ENCODE assay signal across 15 cellular contexts in genomic region chr2:60488291-60488690, GRCh38.
DNase-seq lines count a peak whose midpoint lies in the region; ATAC-seq, FAIRE-seq and TF ChIP-seq lines count a peak whose summit lies in the region.
"Had no signal": no experiment of that assay in that cellular context is flagged by ENCODE, and none has a peak within 500 bp of the region (broad histone marks: within the 10 kb centered on the region; RNA-seq: fewer than 3 reads in every experiment).

No MANE protein-coding gene starts in this region.

- no peak overlapping the region for H3K4me3 ChIP-seq in K562
- H3K4me3 ChIP-seq in colonic mucosa, result no peak overlapping the region

- H3K36me3 ChIP-seq in K562 (ENCODE audit: control insufficient read depth, insufficient read depth, low read length) (no peaks in the 10 kb centered on the region), colonic mucosa (no peaks in the 10 kb centered on the region)

- in situ Hi-C loops in K562 (cut with MboI), result no loop called here

- ATAC-seq in GM18519 (IDR thresholded peaks at IDR 0.05; ENCODE audit: low FRiP score, unreplicated experiment), result peak; percentile 64
- peak; percentile 53 for ATAC-seq in GM21515 (IDR thresholded peaks at IDR 0.05; ENCODE audit: unreplicated experiment)
- ATAC-seq in HG03095 (IDR thresholded peaks at IDR 0.05; ENCODE audit: unreplicated experiment), result peak; percentile 47
- no peak for ATAC-seq in K562
- no peak for ATAC-seq in stimulated activated effector memory CD8-positive, alpha-beta T cell treated with anti-CD3 and anti-CD28 coated beads, Interleukin-12 subunit alpha, Interleukin-12 subunit beta, amount 100 ng/mL, for 72 hours

- peaks cover 0 to 6% of the 10 kb centered on the region in 2 experiments; a peak in 3 of 5 replicates for H3K27me3 ChIP-seq in K562 (ENCODE audit: control insufficient read depth in 2 of 2, insufficient read depth in 2 of 2, low read length in 2 of 2)
- H3K27me3 ChIP-seq in colonic mucosa, result no peaks in the 10 kb centered on the region

- BruUV-seq in K562 (replicated peaks; lab: Mats Ljungman, UMichigan), result no TSS peak

- H3K27ac ChIP-seq in K562 (ENCODE audit: extremely low read depth, low read depth, low read length), result no peak overlapping the region
- no peak overlapping the region for H3K27ac ChIP-seq in colonic mucosa

- WGBS in K562 (ENCODE audit: insufficient coverage, low coverage, missing lambda C conversion rate), result 0% methylated on average over 3 of the region's 3 CpGs

- H3K4me2 ChIP-seq in K562 (ENCODE audit: insufficient read depth, low read length), result no peak overlapping the region

- H3K27ac Mint-ChIP-seq in stimulated activated effector memory CD8-positive, alpha-beta T cell treated with anti-CD3 and anti-CD28 coated beads, Interleukin-12 subunit alpha, Interleukin-12 subunit beta, amount 100 ng/mL, for 72 hours, result no peak overlapping the region
- H3K27ac Mint-ChIP-seq: CD8-positive, alpha-beta memory T cell had no signal

- no peaks in the 10 kb centered on the region for H3K9me1 ChIP-seq in K562 (ENCODE audit: control insufficient read depth, insufficient read depth, low read length)

- TF ChIP-seq RAD21 in K562 (CRISPR knock-in tag; conservative IDR thresholded peaks at IDR 0.05 in 1 of 2, IDR thresholded peaks at IDR 0.05 in 1 of 2), result no peak

- TF ChIP-seq EP300 in K562 (IDR thresholded peaks at IDR 0.05; ENCODE audit: low read length), result no peak

- H3K4me1 Mint-ChIP-seq in stimulated activated effector memory CD8-positive, alpha-beta T cell treated with anti-CD3 and anti-CD28 coated beads, Interleukin-12 subunit alpha, Interleukin-12 subunit beta, amount 100 ng/mL, for 72 hours, result no peaks in the 10 kb centered on the region
- H3K4me1 Mint-ChIP-seq: CD8-positive, alpha-beta memory T cell had no signal

- H3K79me2 ChIP-seq in K562 (ENCODE audit: control insufficient read depth, insufficient read depth, low read length), result no peaks in the 10 kb centered on the region

- H3K9me3 Mint-ChIP-seq in stimulated activated effector memory CD8-positive, alpha-beta T cell treated with anti-CD3 and anti-CD28 coated beads, Interleukin-12 subunit alpha, Interleukin-12 subunit beta, amount 100 ng/mL, for 72 hours, result no peaks in the 10 kb centered on the region

- no peak for DNase-seq in K562 (ENCODE audit: extremely low read depth in 1 of 4, low spot score in 3 of 4)
- no peak for DNase-seq in stimulated activated effector memory CD8-positive, alpha-beta T cell treated with anti-CD3 and anti-CD28 coated beads, Interleukin-12 subunit alpha, Interleukin-12 subunit beta, amount 100 ng/mL, for 72 hours (ENCODE audit: low spot score in 2 of 2)
- no peak for DNase-seq in AG20443 (ENCODE audit: low spot score)
- DNase-seq in colonic mucosa, result no peak
- no peak for DNase-seq in stimulated activated CD4-positive, alpha-beta T cell treated with anti-CD3 and anti-CD28 coated beads, Interleukin-15, amount 100 ng/mL, for 24 hours
- DNase-seq: CD8-positive, alpha-beta memory T cell; dermis blood vessel endothelial cell; GOT3; NCI-H1417 treated with DMSO at 0.1 percent for 48 hours; NCI-H526 treated with DMSO at 0.1 percent for 48 hours; retina; Right ventricle myocardium superior had no signal

- no peaks in the 10 kb centered on the region for H4K20me1 ChIP-seq in K562 (replicated peaks; ENCODE audit: control insufficient read depth, insufficient read depth, low read length)

- H3K4me1 ChIP-seq in K562 (replicated peaks in 1 of 2; ENCODE audit: control insufficient read depth in 2 of 2, insufficient read depth in 2 of 2, low read length in 2 of 2) (no peaks in the 10 kb centered on the region), colonic mucosa (no peaks in the 10 kb centered on the region)

- no peaks in the 10 kb centered on the region for H3K36me3 Mint-ChIP-seq in stimulated activated effector memory CD8-positive, alpha-beta T cell treated with anti-CD3 and anti-CD28 coated beads, Interleukin-12 subunit alpha, Interleukin-12 subunit beta, amount 100 ng/mL, for 72 hours
- H3K36me3 Mint-ChIP-seq: CD8-positive, alpha-beta memory T cell had no signal

- no peak overlapping the region for H3K9ac ChIP-seq in K562 (ENCODE audit: insufficient read depth in 1 of 2, low read depth in 2 of 2, low read length in 2 of 2)
- no peak overlapping the region for H3K9ac ChIP-seq in colonic mucosa (ENCODE audit: low read depth in 2 of 2, low read length in 2 of 2)

- CTCF ChIA-PET in K562 (lab: Yijun Ruan, JAX; ENCODE audit: low intra/inter-chr PET ratio), result no interaction called here

- no peak overlapping the region for H3K4me3 Mint-ChIP-seq in stimulated activated effector memory CD8-positive, alpha-beta T cell treated with anti-CD3 and anti-CD28 coated beads, Interleukin-12 subunit alpha, Interleukin-12 subunit beta, amount 100 ng/mL, for 72 hours
- H3K4me3 Mint-ChIP-seq: CD8-positive, alpha-beta memory T cell had no signal

- TF ChIP-seq CTCF in K562 (IDR thresholded peaks at IDR 0.05 in 2 of 3, conservative IDR thresholded peaks at IDR 0.05 in 1 of 3; ENCODE audit: insufficient read depth in 2 of 3, low read depth in 1 of 3, low read length in 3 of 3) (no peak), colonic mucosa (IDR thresholded peaks at IDR 0.05) (no peak)

- TF ChIP-seq POLR2A in K562 (conservative IDR thresholded peaks at IDR 0.05), result no peak

- FAIRE-seq in K562 (lab: Jason Lieb, UNC), result no peak

- intact Hi-C loops in K562 (cut with micrococcal nuclease), result no loop called here
- intact Hi-C loops in colonic mucosa (cut with DNase I), result no loop called here

- POLR2A ChIA-PET in K562 (lab: Yijun Ruan, JAX), result interaction anchor here (1.4 kb wide), 1 partner anchor 40 kb away, joined by 3 read pairs; no protein-coding TSS in a partner anchor

- H3K9me3 ChIP-seq in K562 (replicated peaks; ENCODE audit: control insufficient read depth, insufficient read depth, low read depth, low read length), result no peaks in the 10 kb centered on the region
- H3K9me3 ChIP-seq in colonic mucosa, result no peaks in the 10 kb centered on the region

- H2AFZ ChIP-seq in K562 (ENCODE audit: low read depth, low read length), result no peak overlapping the region

TF ChIP-seq in K562, 482 proteins besides CTCF, POLR2A, EP300 and RAD21:
- TF ChIP-seq ZNF316 (IDR thresholded peaks at IDR 0.05), result 0 out of 2 replicates have a peak, but pooled peaks have one; percentile 29
- TF ChIP-seq E4F1 (CRISPR knock-in tag; IDR thresholded peaks at IDR 0.05; ENCODE audit: borderline replicate concordance), result no peak
- no peak for TF ChIP-seq HIVEP1 (CRISPR knock-in tag; IDR thresholded peaks at IDR 0.05)
- TF ChIP-seq, protein P1, sequence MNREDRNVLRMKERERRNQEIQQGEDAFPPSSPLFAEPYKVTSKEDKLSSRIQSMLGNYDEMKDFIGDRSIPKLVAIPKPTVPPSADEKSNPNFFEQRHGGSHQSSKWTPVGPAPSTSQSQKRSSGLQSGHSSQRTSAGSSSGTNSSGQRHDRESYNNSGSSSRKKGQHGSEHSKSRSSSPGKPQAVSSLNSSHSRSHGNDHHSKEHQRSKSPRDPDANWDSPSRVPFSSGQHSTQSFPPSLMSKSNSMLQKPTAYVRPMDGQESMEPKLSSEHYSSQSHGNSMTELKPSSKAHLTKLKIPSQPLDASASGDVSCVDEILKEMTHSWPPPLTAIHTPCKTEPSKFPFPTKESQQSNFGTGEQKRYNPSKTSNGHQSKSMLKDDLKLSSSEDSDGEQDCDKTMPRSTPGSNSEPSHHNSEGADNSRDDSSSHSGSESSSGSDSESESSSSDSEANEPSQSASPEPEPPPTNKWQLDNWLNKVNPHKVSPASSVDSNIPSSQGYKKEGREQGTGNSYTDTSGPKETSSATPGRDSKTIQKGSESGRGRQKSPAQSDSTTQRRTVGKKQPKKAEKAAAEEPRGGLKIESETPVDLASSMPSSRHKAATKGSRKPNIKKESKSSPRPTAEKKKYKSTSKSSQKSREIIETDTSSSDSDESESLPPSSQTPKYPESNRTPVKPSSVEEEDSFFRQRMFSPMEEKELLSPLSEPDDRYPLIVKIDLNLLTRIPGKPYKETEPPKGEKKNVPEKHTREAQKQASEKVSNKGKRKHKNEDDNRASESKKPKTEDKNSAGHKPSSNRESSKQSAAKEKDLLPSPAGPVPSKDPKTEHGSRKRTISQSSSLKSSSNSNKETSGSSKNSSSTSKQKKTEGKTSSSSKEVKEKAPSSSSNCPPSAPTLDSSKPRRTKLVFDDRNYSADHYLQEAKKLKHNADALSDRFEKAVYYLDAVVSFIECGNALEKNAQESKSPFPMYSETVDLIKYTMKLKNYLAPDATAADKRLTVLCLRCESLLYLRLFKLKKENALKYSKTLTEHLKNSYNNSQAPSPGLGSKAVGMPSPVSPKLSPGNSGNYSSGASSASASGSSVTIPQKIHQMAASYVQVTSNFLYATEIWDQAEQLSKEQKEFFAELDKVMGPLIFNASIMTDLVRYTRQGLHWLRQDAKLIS (CRISPR knock-in tag; IDR thresholded peaks at IDR 0.05), result no peak
- no peak for TF ChIP-seq NCOA2 (IDR thresholded peaks at IDR 0.05; ENCODE audit: partially characterized antibody in 2 of 2)
- TF ChIP-seq PHF8 (IDR thresholded peaks at IDR 0.05; ENCODE audit: borderline replicate concordance, low read length), result no peak

Comparison
In these comparisons a context has a peak if more than half of its experiments do, and no peak if none do; other contexts are left out.
1. ATAC-seq: peak in GM18519 (single experiment), GM21515 (single experiment) and HG03095 (single experiment); none in K562 (single experiment) and stimulated activated effector memory CD8-positive, alpha-beta T cell treated with anti-CD3 and anti-CD28 coated beads, Interleukin-12 subunit alpha, Interleukin-12 subunit beta, amount 100 ng/mL, for 72 hours (single experiment).